In the genomic region with DNA sequence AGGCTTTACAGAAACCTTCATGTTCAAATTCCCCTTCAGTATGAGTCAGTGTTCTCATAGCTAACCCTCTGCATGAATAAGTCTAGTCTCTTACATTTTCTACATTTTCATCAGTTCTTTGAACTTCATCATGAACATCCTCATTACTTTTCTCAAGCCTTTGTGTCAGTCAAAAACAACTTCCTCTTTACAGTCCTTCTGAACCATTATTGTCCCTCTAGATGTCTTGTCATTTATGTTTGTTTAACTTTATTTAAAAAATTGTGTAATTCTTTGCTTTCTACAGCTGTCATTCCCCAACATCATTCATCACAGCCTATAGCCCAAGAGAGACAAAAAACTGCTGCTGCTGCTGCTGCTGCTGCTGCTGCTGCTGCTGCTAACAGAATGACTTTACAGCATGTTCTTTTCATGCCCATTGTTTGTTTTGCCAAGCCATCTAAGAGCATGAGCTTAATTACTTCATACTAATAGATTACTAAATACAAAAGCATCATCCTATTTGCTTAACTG, we compare ENCODE assay signal across 13 cellular contexts.
DNase-seq lines count a peak whose midpoint lies in the region; ATAC-seq and TF ChIP-seq lines count a peak whose summit lies in the region.
"Had no signal": no experiment of that assay in that cellular context is flagged by ENCODE, and none has a peak within 500 bp of the region (broad histone marks: within the 10 kb centered on the region; RNA-seq: fewer than 3 reads in every experiment).

No MANE protein-coding gene starts in this region.

- CTCF ChIA-PET in mammary epithelial cell (lab: Charles Lee; ENCODE audit: low non-redundant PET) (interaction anchor here (1.1 kb wide), 1 partner anchor 78 kb away, joined by 4 read pairs; no protein-coding TSS in a partner anchor), WTC11 (lab: Charles Lee) (interaction anchor here (0.7 to 1.1 kb wide), 2 partner anchors 69 to 1473 kb away, joined by 3 read pairs; no protein-coding TSS in a partner anchor)

- in situ Hi-C loops in mammary epithelial cell (cut with MboI; ENCODE audit: low sequenced_read_pairs in 2 of 2): no loop called here

- dilution Hi-C loops in mammary epithelial cell (cut with HindIII; ENCODE audit: low sequenced_read_pairs): no loop called here

- H3K9ac ChIP-seq in mammary epithelial cell (ENCODE audit: insufficient read depth, low read length): no peak overlapping the region
- H3K9ac ChIP-seq: BLaER1 had no signal

- no TSS peak for BruUV-seq in mammary epithelial cell (replicated peaks; lab: Mats Ljungman, UMichigan)

- no peak overlapping the region for H2AFZ ChIP-seq in mammary epithelial cell (ENCODE audit: low read depth, low read length)

- no peak for TF ChIP-seq POLR2A in breast epithelium (IDR thresholded peaks at IDR 0.05)

- peak; percentile 14 for DNase-seq in mammary epithelial cell
- no peak for DNase-seq in breast epithelium (ENCODE audit: low spot score in 2 of 2)
- peak; percentile 39 for DNase-seq in OCI-M1 (lab: John Stamatoyannopoulos, UW)
- DNase-seq in fibroblast of gingiva (ENCODE audit: low read depth): peak; percentile 67
- no peak for DNase-seq in osteocyte (ENCODE audit: extremely low spot score, unreplicated experiment)
- no peak for DNase-seq in NCI-H446 treated with DMSO at 0.1 percent for 48 hours (lab: John Stamatoyannopoulos, UW)
- no peak for DNase-seq in WTC11 (ENCODE audit: low spot score)
- DNase-seq: head of caudate nucleus, NCI-H1436 had no signal

- TF ChIP-seq CTCF in mammary epithelial cell (conservative IDR thresholded peaks at IDR 0.05 in 1 of 2, IDR thresholded peaks at IDR 0.05 in 1 of 2; ENCODE audit: extremely low read depth in 1 of 2, insufficient read depth in 1 of 2, low read depth in 1 of 2, low read length in 2 of 2) (no peak), breast epithelium (IDR thresholded peaks at IDR 0.05) (no peak), osteocyte (IDR thresholded peaks at IDR 0.05) (no peak), WTC11 (IDR thresholded peaks at IDR 0.05) (no peak)

- H3K4me3 ChIP-seq in mammary epithelial cell (replicated peaks in 1 of 3; ENCODE audit: insufficient read depth in 1 of 3, low read depth in 2 of 3, low read length in 3 of 3) (no peak overlapping the region), breast epithelium (no peak overlapping the region)
- H3K4me3 ChIP-seq: BLaER1 had no signal

- ATAC-seq in GM21825 (IDR thresholded peaks at IDR 0.05; ENCODE audit: unreplicated experiment) (no peak), WTC11 (no peak)

- H3K4me1 ChIP-seq in mammary epithelial cell (ENCODE audit: insufficient read depth, low read length) (no peaks in the 10 kb centered on the region), breast epithelium (no peaks in the 10 kb centered on the region)

- no peaks in the 10 kb centered on the region for H3K27me3 ChIP-seq in mammary epithelial cell (ENCODE audit: insufficient read depth, low read length)
- no peaks in the 10 kb centered on the region for H3K27me3 ChIP-seq in breast epithelium
- H3K27me3 ChIP-seq: BLaER1 had no signal

- H3K4me2 ChIP-seq in mammary epithelial cell (ENCODE audit: insufficient read depth, low read depth, low read length): no peak overlapping the region
- H3K4me2 ChIP-seq: BLaER1 had no signal

- H3K27ac Mint-ChIP-seq in osteocyte (ENCODE audit: unreplicated experiment): no peak overlapping the region
- no peak overlapping the region for H3K27ac Mint-ChIP-seq in WTC11

- no peaks in the 10 kb centered on the region for H3K36me3 Mint-ChIP-seq in osteocyte (ENCODE audit: unreplicated experiment)
- no peaks in the 10 kb centered on the region for H3K36me3 Mint-ChIP-seq in WTC11

- H3K79me2 ChIP-seq in mammary epithelial cell (ENCODE audit: insufficient read depth, low read length): no peaks in the 10 kb centered on the region

- H3K27ac ChIP-seq in mammary epithelial cell (ENCODE audit: insufficient read depth, low read depth, low read length): no peak overlapping the region
- no peak overlapping the region for H3K27ac ChIP-seq in breast epithelium
- H3K27ac ChIP-seq: BLaER1, HL-60, RWPE1 had no signal

- H3K9me3 ChIP-seq in mammary epithelial cell (replicated peaks; ENCODE audit: insufficient read depth, low read length) (no peaks in the 10 kb centered on the region), breast epithelium (no peaks in the 10 kb centered on the region)
- H3K9me3 ChIP-seq: BLaER1 had no signal

- intact Hi-C loops in mammary epithelial cell (cut with micrococcal nuclease): no loop called here
- intact Hi-C loops in breast epithelium (cut with DNase I; ENCODE audit: low total_unique reads): no loop called here

- no peaks in the 10 kb centered on the region for H4K20me1 ChIP-seq in mammary epithelial cell (ENCODE audit: insufficient read depth, low read length)
- H4K20me1 ChIP-seq: BLaER1 had no signal

- no peak overlapping the region for H3K4me3 Mint-ChIP-seq in osteocyte (ENCODE audit: unreplicated experiment)
- H3K4me3 Mint-ChIP-seq in WTC11: no peak overlapping the region

- H3K9me3 Mint-ChIP-seq in osteocyte (ENCODE audit: unreplicated experiment) (no peaks in the 10 kb centered on the region), WTC11 (no peaks in the 10 kb centered on the region)

- H3K4me1 Mint-ChIP-seq in osteocyte (ENCODE audit: unreplicated experiment): peaks cover 10% of the 10 kb centered on the region
- no peaks in the 10 kb centered on the region for H3K4me1 Mint-ChIP-seq in WTC11

- H3K27me3 Mint-ChIP-seq in osteocyte (ENCODE audit: unreplicated experiment): peaks cover 5% of the 10 kb centered on the region
- H3K27me3 Mint-ChIP-seq in WTC11 (ENCODE audit: low read depth): no peaks in the 10 kb centered on the region

- POLR2A ChIA-PET in WTC11 (lab: Charles Lee): no interaction called here

- H3K36me3 ChIP-seq in mammary epithelial cell (ENCODE audit: insufficient read depth, low read length) (no peaks in the 10 kb centered on the region), breast epithelium (no peaks in the 10 kb centered on the region)
- H3K36me3 ChIP-seq: BLaER1 had no signal

TF ChIP-seq in WTC11, 78 proteins besides CTCF, POLR2A, EP300 and RAD21 (continues in another document):
- TF ChIP-seq, protein P1, sequence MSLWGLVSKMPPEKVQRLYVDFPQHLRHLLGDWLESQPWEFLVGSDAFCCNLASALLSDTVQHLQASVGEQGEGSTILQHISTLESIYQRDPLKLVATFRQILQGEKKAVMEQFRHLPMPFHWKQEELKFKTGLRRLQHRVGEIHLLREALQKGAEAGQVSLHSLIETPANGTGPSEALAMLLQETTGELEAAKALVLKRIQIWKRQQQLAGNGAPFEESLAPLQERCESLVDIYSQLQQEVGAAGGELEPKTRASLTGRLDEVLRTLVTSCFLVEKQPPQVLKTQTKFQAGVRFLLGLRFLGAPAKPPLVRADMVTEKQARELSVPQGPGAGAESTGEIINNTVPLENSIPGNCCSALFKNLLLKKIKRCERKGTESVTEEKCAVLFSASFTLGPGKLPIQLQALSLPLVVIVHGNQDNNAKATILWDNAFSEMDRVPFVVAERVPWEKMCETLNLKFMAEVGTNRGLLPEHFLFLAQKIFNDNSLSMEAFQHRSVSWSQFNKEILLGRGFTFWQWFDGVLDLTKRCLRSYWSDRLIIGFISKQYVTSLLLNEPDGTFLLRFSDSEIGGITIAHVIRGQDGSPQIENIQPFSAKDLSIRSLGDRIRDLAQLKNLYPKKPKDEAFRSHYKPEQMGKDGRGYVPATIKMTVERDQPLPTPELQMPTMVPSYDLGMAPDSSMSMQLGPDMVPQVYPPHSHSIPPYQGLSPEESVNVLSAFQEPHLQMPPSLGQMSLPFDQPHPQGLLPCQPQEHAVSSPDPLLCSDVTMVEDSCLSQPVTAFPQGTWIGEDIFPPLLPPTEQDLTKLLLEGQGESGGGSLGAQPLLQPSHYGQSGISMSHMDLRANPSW (CRISPR knock-in tag; conservative IDR thresholded peaks at IDR 0.05; ENCODE audit: low read depth): no peak
- TF ChIP-seq, protein P2, sequence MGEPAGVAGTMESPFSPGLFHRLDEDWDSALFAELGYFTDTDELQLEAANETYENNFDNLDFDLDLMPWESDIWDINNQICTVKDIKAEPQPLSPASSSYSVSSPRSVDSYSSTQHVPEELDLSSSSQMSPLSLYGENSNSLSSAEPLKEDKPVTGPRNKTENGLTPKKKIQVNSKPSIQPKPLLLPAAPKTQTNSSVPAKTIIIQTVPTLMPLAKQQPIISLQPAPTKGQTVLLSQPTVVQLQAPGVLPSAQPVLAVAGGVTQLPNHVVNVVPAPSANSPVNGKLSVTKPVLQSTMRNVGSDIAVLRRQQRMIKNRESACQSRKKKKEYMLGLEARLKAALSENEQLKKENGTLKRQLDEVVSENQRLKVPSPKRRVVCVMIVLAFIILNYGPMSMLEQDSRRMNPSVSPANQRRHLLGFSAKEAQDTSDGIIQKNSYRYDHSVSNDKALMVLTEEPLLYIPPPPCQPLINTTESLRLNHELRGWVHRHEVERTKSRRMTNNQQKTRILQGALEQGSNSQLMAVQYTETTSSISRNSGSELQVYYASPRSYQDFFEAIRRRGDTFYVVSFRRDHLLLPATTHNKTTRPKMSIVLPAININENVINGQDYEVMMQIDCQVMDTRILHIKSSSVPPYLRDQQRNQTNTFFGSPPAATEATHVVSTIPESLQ (CRISPR knock-in tag; IDR thresholded peaks at IDR 0.05): no peak
- TF ChIP-seq TEAD4 (CRISPR knock-in tag; IDR thresholded peaks at IDR 0.05) (no peak), TCF7 (CRISPR knock-in tag; IDR thresholded peaks at IDR 0.05; ENCODE audit: low read depth) (no peak), ETV6 (CRISPR knock-in tag; IDR thresholded peaks at IDR 0.05) (no peak), TP53 (CRISPR knock-in tag; IDR thresholded peaks at IDR 0.05) (no peak), ZNF232 (CRISPR knock-in tag; IDR thresholded peaks at IDR 0.05) (no peak)
- TF ChIP-seq, protein P3, sequence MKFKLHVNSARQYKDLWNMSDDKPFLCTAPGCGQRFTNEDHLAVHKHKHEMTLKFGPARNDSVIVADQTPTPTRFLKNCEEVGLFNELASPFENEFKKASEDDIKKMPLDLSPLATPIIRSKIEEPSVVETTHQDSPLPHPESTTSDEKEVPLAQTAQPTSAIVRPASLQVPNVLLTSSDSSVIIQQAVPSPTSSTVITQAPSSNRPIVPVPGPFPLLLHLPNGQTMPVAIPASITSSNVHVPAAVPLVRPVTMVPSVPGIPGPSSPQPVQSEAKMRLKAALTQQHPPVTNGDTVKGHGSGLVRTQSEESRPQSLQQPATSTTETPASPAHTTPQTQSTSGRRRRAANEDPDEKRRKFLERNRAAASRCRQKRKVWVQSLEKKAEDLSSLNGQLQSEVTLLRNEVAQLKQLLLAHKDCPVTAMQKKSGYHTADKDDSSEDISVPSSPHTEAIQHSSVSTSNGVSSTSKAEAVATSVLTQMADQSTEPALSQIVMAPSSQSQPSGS (CRISPR knock-in tag; IDR thresholded peaks at IDR 0.05; ENCODE audit: borderline replicate concordance, low read depth): no peak
- TF ChIP-seq, protein P4, sequence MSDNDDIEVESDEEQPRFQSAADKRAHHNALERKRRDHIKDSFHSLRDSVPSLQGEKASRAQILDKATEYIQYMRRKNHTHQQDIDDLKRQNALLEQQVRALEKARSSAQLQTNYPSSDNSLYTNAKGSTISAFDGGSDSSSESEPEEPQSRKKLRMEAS (CRISPR knock-in tag; IDR thresholded peaks at IDR 0.05): no peak

Comparison
In these comparisons a context has a peak if more than half of its experiments do, and no peak if none do; other contexts are left out.
1. DNase-seq: peak in mammary epithelial cell (single experiment), OCI-M1 (single experiment) and fibroblast of gingiva (single experiment); none in breast epithelium (0 of 2), osteocyte (single experiment), NCI-H446 treated with DMSO at 0.1 percent for 48 hours (single experiment) and WTC11 (single experiment).